ENCODE assay signal across 2 cellular contexts in genomic region chr1:229298420-229298819, GRCh38.
A peak's percentile ranks its signal among the peaks of the same experiment; 100 is the strongest.
TF ChIP-seq lines count a peak whose summit lies in the region.

No MANE protein-coding gene starts in this region.

TF ChIP-seq in IMR-90, 13 proteins besides CTCF, POLR2A, EP300 and RAD21:
- TF ChIP-seq BHLHE40 (IDR thresholded peaks at IDR 0.05; ENCODE audit: low read depth, low read length) (no peak), ELK1 (IDR thresholded peaks at IDR 0.05; ENCODE audit: borderline replicate concordance, low read depth, low read length) (no peak), CEBPB (IDR thresholded peaks at IDR 0.05; ENCODE audit: low read depth, low read length) (no peak)

TF ChIP-seq in HepG2, 621 proteins besides CTCF, POLR2A, EP300 and RAD21:
- TF ChIP-seq ZNF674 (CRISPR knock-in tag; IDR thresholded peaks at IDR 0.05; ENCODE audit: low read depth) (no peak), NR2F1 (CRISPR knock-in tag; IDR thresholded peaks at IDR 0.05) (peak in 1 of 2 experiments; percentile 30; a peak in 1 of 4 replicates), GATAD2A (CRISPR knock-in tag; IDR thresholded peaks at IDR 0.05) (0 out of 2 replicates have a peak, but pooled peaks have one; percentile 40), FOXA3 (CRISPR knock-in tag; IDR thresholded peaks at IDR 0.05) (peak; percentile 61; the same call in 1 of the 2 replicates), BCL6 (CRISPR knock-in tag; IDR thresholded peaks at IDR 0.05) (0 out of 2 replicates have a peak, but pooled peaks have one; percentile 15), ZNF816 (CRISPR knock-in tag; IDR thresholded peaks at IDR 0.05; ENCODE audit: borderline replicate concordance) (no peak), ZFP82 (CRISPR knock-in tag; IDR thresholded peaks at IDR 0.05; ENCODE audit: borderline replicate concordance) (0 out of 2 replicates have a peak, but pooled peaks have one; percentile 4), ZBTB8A (CRISPR knock-in tag; IDR thresholded peaks at IDR 0.05; ENCODE audit: borderline replicate concordance, low read depth) (no peak), ZMYM4 (CRISPR knock-in tag; IDR thresholded peaks at IDR 0.05) (0 out of 2 replicates have a peak, but pooled peaks have one; percentile 31), ONECUT2 (CRISPR knock-in tag; IDR thresholded peaks at IDR 0.05) (peak; percentile 59; the same call in 1 of the 2 replicates), FOXP4 (CRISPR knock-in tag; IDR thresholded peaks at IDR 0.05) (peak; percentile 39; the same call in 1 of the 2 replicates), HMG20A (CRISPR knock-in tag; IDR thresholded peaks at IDR 0.05; ENCODE audit: borderline replicate concordance) (no peak; the same call in 1 of the 2 replicates), NR2F6 (IDR thresholded peaks at IDR 0.05) (peak; percentile 43; the same call in 1 of the 2 replicates), NR2F6 (CRISPR knock-in tag; IDR thresholded peaks at IDR 0.05) (peak; percentile 25; the same call in 1 of the 2 replicates), CEBPG (CRISPR knock-in tag; IDR thresholded peaks at IDR 0.05) (peak; percentile 59; the same call in 1 of the 2 replicates), STAG1 (CRISPR knock-in tag; IDR thresholded peaks at IDR 0.05) (no peak), FOSL2 (CRISPR knock-in tag; IDR thresholded peaks at IDR 0.05) (peak; percentile 32; the same call in 1 of the 2 replicates), SAFB2 (CRISPR knock-in tag; IDR thresholded peaks at IDR 0.05; ENCODE audit: borderline replicate concordance, low read depth) (no peak), FOXP1 (IDR thresholded peaks at IDR 0.05) (no peak), FOXP1 (CRISPR knock-in tag; IDR thresholded peaks at IDR 0.05) (peak; percentile 13; the same call in 1 of the 2 replicates), FOXA1 (IDR thresholded peaks at IDR 0.05) (no peak), FOXA1 (CRISPR knock-in tag; IDR thresholded peaks at IDR 0.05) (peak; percentile 8; the same call in 1 of the 2 replicates), ZNF678 (CRISPR knock-in tag; IDR thresholded peaks at IDR 0.05) (no peak), ZSCAN20 (CRISPR knock-in tag; IDR thresholded peaks at IDR 0.05; ENCODE audit: borderline replicate concordance) (0 out of 2 replicates have a peak, but pooled peaks have one; percentile 27), BCLAF1 (IDR thresholded peaks at IDR 0.05) (no peak), HNF4A (CRISPR knock-in tag; IDR thresholded peaks at IDR 0.05) (0 out of 2 replicates have a peak, but pooled peaks have one; percentile 30), MEIS2 (CRISPR knock-in tag; IDR thresholded peaks at IDR 0.05) (0 out of 2 replicates have a peak, but pooled peaks have one; percentile 36), RARA (CRISPR knock-in tag; IDR thresholded peaks at IDR 0.05) (0 out of 2 replicates have a peak, but pooled peaks have one; percentile 10), SALL1 (CRISPR knock-in tag; IDR thresholded peaks at IDR 0.05) (peak; percentile 59), ZNF644 (CRISPR knock-in tag; IDR thresholded peaks at IDR 0.05; ENCODE audit: low read depth) (peak; percentile 87), SOX5 (CRISPR knock-in tag; IDR thresholded peaks at IDR 0.05; ENCODE audit: borderline replicate concordance) (peak; percentile 42; the same call in 1 of the 2 replicates), ZBTB46 (CRISPR knock-in tag; IDR thresholded peaks at IDR 0.05; ENCODE audit: borderline replicate concordance) (no peak), ZBTB38 (CRISPR knock-in tag; IDR thresholded peaks at IDR 0.05) (no peak), ESRRA (CRISPR knock-in tag; IDR thresholded peaks at IDR 0.05; ENCODE audit: low read depth) (no peak), SOX13 (IDR thresholded peaks at IDR 0.05) (no peak), SOX13 (CRISPR knock-in tag; conservative IDR thresholded peaks at IDR 0.05 in 1 of 2, IDR thresholded peaks at IDR 0.05 in 1 of 2) (peak in 1 of 2 experiments; percentile 66; a peak in 2 of 4 replicates)
- TF ChIP-seq, protein P1, sequence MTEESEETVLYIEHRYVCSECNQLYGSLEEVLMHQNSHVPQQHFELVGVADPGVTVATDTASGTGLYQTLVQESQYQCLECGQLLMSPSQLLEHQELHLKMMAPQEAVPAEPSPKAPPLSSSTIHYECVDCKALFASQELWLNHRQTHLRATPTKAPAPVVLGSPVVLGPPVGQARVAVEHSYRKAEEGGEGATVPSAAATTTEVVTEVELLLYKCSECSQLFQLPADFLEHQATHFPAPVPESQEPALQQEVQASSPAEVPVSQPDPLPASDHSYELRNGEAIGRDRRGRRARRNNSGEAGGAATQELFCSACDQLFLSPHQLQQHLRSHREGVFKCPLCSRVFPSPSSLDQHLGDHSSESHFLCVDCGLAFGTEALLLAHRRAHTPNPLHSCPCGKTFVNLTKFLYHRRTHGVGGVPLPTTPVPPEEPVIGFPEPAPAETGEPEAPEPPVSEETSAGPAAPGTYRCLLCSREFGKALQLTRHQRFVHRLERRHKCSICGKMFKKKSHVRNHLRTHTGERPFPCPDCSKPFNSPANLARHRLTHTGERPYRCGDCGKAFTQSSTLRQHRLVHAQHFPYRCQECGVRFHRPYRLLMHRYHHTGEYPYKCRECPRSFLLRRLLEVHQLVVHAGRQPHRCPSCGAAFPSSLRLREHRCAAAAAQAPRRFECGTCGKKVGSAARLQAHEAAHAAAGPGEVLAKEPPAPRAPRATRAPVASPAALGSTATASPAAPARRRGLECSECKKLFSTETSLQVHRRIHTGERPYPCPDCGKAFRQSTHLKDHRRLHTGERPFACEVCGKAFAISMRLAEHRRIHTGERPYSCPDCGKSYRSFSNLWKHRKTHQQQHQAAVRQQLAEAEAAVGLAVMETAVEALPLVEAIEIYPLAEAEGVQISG (CRISPR knock-in tag; IDR thresholded peaks at IDR 0.05), result 0 out of 2 replicates have a peak, but pooled peaks have one; percentile 14
- TF ChIP-seq, protein P2, sequence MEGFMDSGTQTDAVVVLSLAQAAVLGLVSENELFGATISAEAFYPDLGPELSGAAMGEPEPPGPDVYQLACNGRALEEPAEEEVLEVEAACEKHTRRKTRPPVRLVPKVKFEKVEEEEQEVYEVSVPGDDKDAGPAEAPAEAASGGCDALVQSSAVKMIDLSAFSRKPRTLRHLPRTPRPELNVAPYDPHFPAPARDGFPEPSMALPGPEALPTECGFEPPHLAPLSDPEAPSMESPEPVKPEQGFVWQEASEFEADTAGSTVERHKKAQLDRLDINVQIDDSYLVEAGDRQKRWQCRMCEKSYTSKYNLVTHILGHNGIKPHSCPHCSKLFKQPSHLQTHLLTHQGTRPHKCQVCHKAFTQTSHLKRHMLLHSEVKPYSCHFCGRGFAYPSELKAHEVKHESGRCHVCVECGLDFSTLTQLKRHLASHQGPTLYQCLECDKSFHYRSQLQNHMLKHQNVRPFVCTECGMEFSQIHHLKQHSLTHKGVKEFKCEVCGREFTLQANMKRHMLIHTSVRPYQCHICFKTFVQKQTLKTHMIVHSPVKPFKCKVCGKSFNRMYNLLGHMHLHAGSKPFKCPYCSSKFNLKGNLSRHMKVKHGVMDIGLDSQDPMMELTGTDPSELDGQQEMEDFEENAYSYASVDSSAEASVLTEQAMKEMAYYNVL (CRISPR knock-in tag; IDR thresholded peaks at IDR 0.05; ENCODE audit: borderline replicate concordance), result no peak
- TF ChIP-seq, protein P3, sequence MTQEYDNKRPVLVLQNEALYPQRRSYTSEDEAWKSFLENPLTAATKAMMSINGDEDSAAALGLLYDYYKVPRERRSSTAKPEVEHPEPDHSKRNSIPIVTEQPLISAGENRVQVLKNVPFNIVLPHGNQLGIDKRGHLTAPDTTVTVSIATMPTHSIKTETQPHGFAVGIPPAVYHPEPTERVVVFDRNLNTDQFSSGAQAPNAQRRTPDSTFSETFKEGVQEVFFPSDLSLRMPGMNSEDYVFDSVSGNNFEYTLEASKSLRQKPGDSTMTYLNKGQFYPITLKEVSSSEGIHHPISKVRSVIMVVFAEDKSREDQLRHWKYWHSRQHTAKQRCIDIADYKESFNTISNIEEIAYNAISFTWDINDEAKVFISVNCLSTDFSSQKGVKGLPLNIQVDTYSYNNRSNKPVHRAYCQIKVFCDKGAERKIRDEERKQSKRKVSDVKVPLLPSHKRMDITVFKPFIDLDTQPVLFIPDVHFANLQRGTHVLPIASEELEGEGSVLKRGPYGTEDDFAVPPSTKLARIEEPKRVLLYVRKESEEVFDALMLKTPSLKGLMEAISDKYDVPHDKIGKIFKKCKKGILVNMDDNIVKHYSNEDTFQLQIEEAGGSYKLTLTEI (CRISPR knock-in tag; conservative IDR thresholded peaks at IDR 0.05), result no peak
- TF ChIP-seq, protein P4, sequence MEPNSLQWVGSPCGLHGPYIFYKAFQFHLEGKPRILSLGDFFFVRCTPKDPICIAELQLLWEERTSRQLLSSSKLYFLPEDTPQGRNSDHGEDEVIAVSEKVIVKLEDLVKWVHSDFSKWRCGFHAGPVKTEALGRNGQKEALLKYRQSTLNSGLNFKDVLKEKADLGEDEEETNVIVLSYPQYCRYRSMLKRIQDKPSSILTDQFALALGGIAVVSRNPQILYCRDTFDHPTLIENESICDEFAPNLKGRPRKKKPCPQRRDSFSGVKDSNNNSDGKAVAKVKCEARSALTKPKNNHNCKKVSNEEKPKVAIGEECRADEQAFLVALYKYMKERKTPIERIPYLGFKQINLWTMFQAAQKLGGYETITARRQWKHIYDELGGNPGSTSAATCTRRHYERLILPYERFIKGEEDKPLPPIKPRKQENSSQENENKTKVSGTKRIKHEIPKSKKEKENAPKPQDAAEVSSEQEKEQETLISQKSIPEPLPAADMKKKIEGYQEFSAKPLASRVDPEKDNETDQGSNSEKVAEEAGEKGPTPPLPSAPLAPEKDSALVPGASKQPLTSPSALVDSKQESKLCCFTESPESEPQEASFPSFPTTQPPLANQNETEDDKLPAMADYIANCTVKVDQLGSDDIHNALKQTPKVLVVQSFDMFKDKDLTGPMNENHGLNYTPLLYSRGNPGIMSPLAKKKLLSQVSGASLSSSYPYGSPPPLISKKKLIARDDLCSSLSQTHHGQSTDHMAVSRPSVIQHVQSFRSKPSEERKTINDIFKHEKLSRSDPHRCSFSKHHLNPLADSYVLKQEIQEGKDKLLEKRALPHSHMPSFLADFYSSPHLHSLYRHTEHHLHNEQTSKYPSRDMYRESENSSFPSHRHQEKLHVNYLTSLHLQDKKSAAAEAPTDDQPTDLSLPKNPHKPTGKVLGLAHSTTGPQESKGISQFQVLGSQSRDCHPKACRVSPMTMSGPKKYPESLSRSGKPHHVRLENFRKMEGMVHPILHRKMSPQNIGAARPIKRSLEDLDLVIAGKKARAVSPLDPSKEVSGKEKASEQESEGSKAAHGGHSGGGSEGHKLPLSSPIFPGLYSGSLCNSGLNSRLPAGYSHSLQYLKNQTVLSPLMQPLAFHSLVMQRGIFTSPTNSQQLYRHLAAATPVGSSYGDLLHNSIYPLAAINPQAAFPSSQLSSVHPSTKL (CRISPR knock-in tag; IDR thresholded peaks at IDR 0.05), result peak; percentile 61
